ENCODE assay signal across 8 cellular contexts in the genomic region with DNA sequence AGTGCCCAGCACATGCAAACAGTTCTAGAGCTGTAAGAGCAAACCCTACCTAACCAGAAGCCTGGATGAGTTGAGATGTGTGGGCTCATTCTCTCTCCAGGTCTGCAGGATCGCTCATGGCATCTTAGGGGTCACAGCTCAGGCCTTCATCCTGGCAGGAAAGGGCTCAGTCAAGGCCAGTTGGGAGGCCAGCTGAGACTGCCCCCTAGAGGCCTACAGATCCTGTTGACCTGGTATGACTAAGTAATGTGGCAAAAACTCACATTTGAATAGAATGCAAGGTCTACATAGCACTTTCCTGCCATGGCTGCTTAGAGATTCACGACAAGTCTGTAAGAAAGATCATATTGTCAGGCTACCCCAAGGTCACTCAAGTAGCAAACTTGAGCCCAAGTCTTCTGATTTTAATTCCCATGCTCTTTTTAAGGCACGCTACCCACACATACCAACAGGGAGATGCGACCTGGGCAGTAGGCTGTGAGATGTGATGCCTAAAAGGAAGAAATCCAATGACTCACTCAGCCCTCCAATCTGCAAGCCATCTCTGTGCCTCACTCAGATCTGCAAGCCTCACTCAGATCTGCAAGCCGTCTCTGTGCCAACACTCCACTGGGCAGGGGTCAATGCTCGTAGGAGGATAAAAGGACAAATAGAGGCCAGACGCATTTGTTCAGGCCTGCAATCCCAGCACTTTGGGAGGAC. TPM values are rescaled to one million over a fixed set of nuclear protein-coding genes. Genes with fewer than 3 reads are reported as not detected.
DNase-seq lines count a peak whose midpoint lies in the region; ATAC-seq and TF ChIP-seq lines count a peak whose summit lies in the region.

No MANE protein-coding gene starts in this region.

- no peaks in the 10 kb centered on the region for H3K79me2 ChIP-seq in HCT116 (ENCODE audit: insufficient read depth, low read length)

- H3K36me3 Mint-ChIP-seq in stimulated activated effector memory CD8-positive, alpha-beta T cell treated with anti-CD3 and anti-CD28 coated beads, Interleukin-12 subunit alpha, Interleukin-12 subunit beta, amount 100 ng/mL, for 72 hours, result no peaks in the 10 kb centered on the region

- H3K36me3 ChIP-seq in HCT116 (ENCODE audit: control insufficient read depth in 1 of 2, insufficient read depth in 2 of 2, low read length in 2 of 2), result no peaks in the 10 kb centered on the region

- DNase-seq in DMS 273 treated with DMSO at 0.1 percent for 48 hours (lab: John Stamatoyannopoulos, UW), result peak; percentile 14
- DNase-seq in HCT116 (ENCODE audit: low read depth, low spot score), result peak; percentile 36
- DNase-seq in foreskin keratinocyte, result peak in 1 of 2 donors; percentile 73
- DNase-seq in stimulated activated effector memory CD8-positive, alpha-beta T cell treated with anti-CD3 and anti-CD28 coated beads, Interleukin-12 subunit alpha, Interleukin-12 subunit beta, amount 100 ng/mL, for 72 hours (ENCODE audit: low spot score in 2 of 2), result no peak
- no peak for DNase-seq in NCI-H187 treated with DMSO at 0.1 percent for 48 hours (lab: John Stamatoyannopoulos, UW)

- peak; percentile 70 to 85 (median 74) for TF ChIP-seq CTCF in HCT116 (IDR thresholded peaks at IDR 0.05 in 2 of 3, conservative IDR thresholded peaks at IDR 0.05 in 1 of 3; ENCODE audit: borderline replicate concordance in 1 of 3, insufficient read depth in 1 of 3, low read depth in 2 of 3, low read length in 2 of 3)
- TF ChIP-seq CTCF in foreskin keratinocyte (conservative IDR thresholded peaks at IDR 0.05), result peak; percentile 73

- CTCF ChIA-PET in HCT116 (lab: Charles Lee), result interaction anchor here (0.6 to 1.4 kb wide), 14 partner anchors 9 to 546 kb away, joined by 3 to 11 read pairs (median 3); no protein-coding TSS in a partner anchor

- H3K27ac ChIP-seq in HCT116 (ENCODE audit: low read depth, low read length), result no peak overlapping the region
- no peak overlapping the region for H3K27ac ChIP-seq in foreskin keratinocyte

- no peak overlapping the region for H3K4me2 ChIP-seq in HCT116 (ENCODE audit: low read length)

- peaks cover 6% of the 10 kb centered on the region for H3K9me3 Mint-ChIP-seq in stimulated activated effector memory CD8-positive, alpha-beta T cell treated with anti-CD3 and anti-CD28 coated beads, Interleukin-12 subunit alpha, Interleukin-12 subunit beta, amount 100 ng/mL, for 72 hours

- POLR2A ChIA-PET in HCT116 (lab: Charles Lee), result no interaction called here

- no peaks in the 10 kb centered on the region for H3K4me1 Mint-ChIP-seq in stimulated activated effector memory CD8-positive, alpha-beta T cell treated with anti-CD3 and anti-CD28 coated beads, Interleukin-12 subunit alpha, Interleukin-12 subunit beta, amount 100 ng/mL, for 72 hours

- no TSS peak for BruUV-seq in HCT116 (replicated peaks; lab: Mats Ljungman, UMichigan)

- no peak overlapping the region for H3K27ac Mint-ChIP-seq in stimulated activated effector memory CD8-positive, alpha-beta T cell treated with anti-CD3 and anti-CD28 coated beads, Interleukin-12 subunit alpha, Interleukin-12 subunit beta, amount 100 ng/mL, for 72 hours

- no peak overlapping the region for H3K4me3 Mint-ChIP-seq in stimulated activated effector memory CD8-positive, alpha-beta T cell treated with anti-CD3 and anti-CD28 coated beads, Interleukin-12 subunit alpha, Interleukin-12 subunit beta, amount 100 ng/mL, for 72 hours

- H3K27me3 ChIP-seq in HCT116 (ENCODE audit: insufficient read depth, low read length) (no peaks in the 10 kb centered on the region), foreskin keratinocyte (no peaks in the 10 kb centered on the region)

- TF ChIP-seq RAD21 in HCT116 (IDR thresholded peaks at IDR 0.05; ENCODE audit: low read depth), result peak; percentile 86

- no peaks in the 10 kb centered on the region for H3K9me2 ChIP-seq in HCT116 (ENCODE audit: insufficient read depth)

- no peak overlapping the region for H3K9ac ChIP-seq in HCT116 (ENCODE audit: low read length)

- no peak overlapping the region for H3K4me3 ChIP-seq in HCT116 (replicated peaks in 1 of 2; ENCODE audit: low read depth in 1 of 2, low read length in 2 of 2)

- no peak for TF ChIP-seq POLR2A in HCT116 (IDR thresholded peaks at IDR 0.05; ENCODE audit: borderline replicate concordance, extremely low read depth, insufficient read depth, insufficient read length)

- no peak overlapping the region for H2AFZ ChIP-seq in HCT116 (ENCODE audit: low read depth, low read length, poor library complexity, severe bottlenecking)

- peak; percentile 90 for ATAC-seq in HCT116
- ATAC-seq in SK-N-SH treated with all-trans-retinoic acid at 6 μM for 48 hours, result peak; percentile 89
- peak; percentile 66 for ATAC-seq in foreskin keratinocyte
- peak; percentile 57 for ATAC-seq in stimulated activated effector memory CD8-positive, alpha-beta T cell treated with anti-CD3 and anti-CD28 coated beads, Interleukin-12 subunit alpha, Interleukin-12 subunit beta, amount 100 ng/mL, for 72 hours
- no peak for ATAC-seq in GM21423 (IDR thresholded peaks at IDR 0.05; ENCODE audit: unreplicated experiment)
- no peak for ATAC-seq in GM18502 (IDR thresholded peaks at IDR 0.05; ENCODE audit: poor library complexity, unreplicated experiment)

- peaks cover 0 to 3% of the 10 kb centered on the region in 2 experiments; a peak in 1 of 4 replicates for H3K9me3 ChIP-seq in HCT116 (ENCODE audit: control insufficient read depth in 1 of 2, insufficient read depth in 1 of 2, low read depth in 1 of 2, low read length in 2 of 2)

- RAD21 ChIA-PET in HCT116 (lab: Charles Lee; ENCODE audit: low non-redundant PET in 1 of 2, low total read pairs in 2 of 2, uncharacterized antibody in 2 of 2, unreplicated experiment in 2 of 2), result interaction anchor here in 1 of 2 experiments (0.5 to 0.9 kb wide), 4 partner anchors 114 to 141 kb away, joined by 3 to 5 read pairs (median 4); no protein-coding TSS in a partner anchor

- intact Hi-C loops in HCT116 (cut with micrococcal nuclease), result no loop called here

- H3K4me1 ChIP-seq in HCT116 (ENCODE audit: control insufficient read depth in 1 of 2, insufficient read depth in 2 of 2, low read length in 2 of 2) (peaks cover 0 to 19% of the 10 kb centered on the region in 2 experiments; a peak in 3 of 4 replicates), foreskin keratinocyte (peaks cover 8% of the 10 kb centered on the region)

- no peaks in the 10 kb centered on the region for H4K20me1 ChIP-seq in HCT116 (ENCODE audit: insufficient read depth)

TF ChIP-seq in HCT116, 20 proteins besides CTCF, POLR2A, EP300 and RAD21:
- TF ChIP-seq SP1 (IDR thresholded peaks at IDR 0.05; ENCODE audit: low read depth) (no peak), ZFX (IDR thresholded peaks at IDR 0.05) (no peak), ELF1 (IDR thresholded peaks at IDR 0.05; ENCODE audit: borderline replicate concordance, low read depth) (no peak)

TF ChIP-seq in SK-N-SH treated with all-trans-retinoic acid at 6 μM for 48 hours, 23 proteins besides CTCF, POLR2A, EP300 and RAD21:
- TF ChIP-seq ZNF565 (CRISPR knock-in tag; conservative IDR thresholded peaks at IDR 0.05; ENCODE audit: low read depth), result no peak
- TF ChIP-seq ZFP30 (CRISPR knock-in tag; IDR thresholded peaks at IDR 0.05), result no peak
- no peak for TF ChIP-seq ISL1 (CRISPR knock-in tag; IDR thresholded peaks at IDR 0.05)
- no peak for TF ChIP-seq ZNF70 (CRISPR knock-in tag; IDR thresholded peaks at IDR 0.05)
- no peak for TF ChIP-seq BACH2 (CRISPR knock-in tag; IDR thresholded peaks at IDR 0.05; ENCODE audit: borderline replicate concordance)
- no peak for TF ChIP-seq GLIS3 (CRISPR knock-in tag; IDR thresholded peaks at IDR 0.05)
- no peak for TF ChIP-seq TCF4 (CRISPR knock-in tag; IDR thresholded peaks at IDR 0.05; ENCODE audit: borderline replicate concordance)
- no peak for TF ChIP-seq ZNF8 (CRISPR knock-in tag; IDR thresholded peaks at IDR 0.05)

RNA-seq across cellular contexts. Expression of a gene that starts 5.1 kb away (rescaled TPM):
- total RNA-seq in HCT116 (2021; ENCODE audit: unreplicated experiment), result 0.54 TPM
- polyA plus RNA-seq in HCT116 (2012), result 0.17 and 0.25 TPM in 2 replicates
- total RNA-seq in foreskin keratinocyte, result 0.68 and 1.1 TPM in 2 replicates
- polyA plus RNA-seq in foreskin keratinocyte, result 0.55 and 0.73 TPM in 2 replicates

RNA-seq across cellular contexts. Expression of a gene that starts 41.7 kb away (rescaled TPM):
- total RNA-seq in HCT116 (2021; ENCODE audit: unreplicated experiment), result 173 TPM
- polyA plus RNA-seq in HCT116 (2012), result 180 and 187 TPM in 2 replicates
- 530 and 551 TPM in 2 replicates for total RNA-seq in foreskin keratinocyte
- polyA plus RNA-seq in foreskin keratinocyte, result 278 and 298 TPM in 2 replicates

Comparison
In these comparisons a context has a peak if more than half of its experiments do, and no peak if none do; other contexts are left out.
1. DNase-seq: peak in DMS 273 treated with DMSO at 0.1 percent for 48 hours (single experiment) and HCT116 (single experiment); none in stimulated activated effector memory CD8-positive, alpha-beta T cell treated with anti-CD3 and anti-CD28 coated beads, Interleukin-12 subunit alpha, Interleukin-12 subunit beta, amount 100 ng/mL, for 72 hours (0 of 2) and NCI-H187 treated with DMSO at 0.1 percent for 48 hours (single experiment).
2. ATAC-seq: peak in HCT116 (single experiment), SK-N-SH treated with all-trans-retinoic acid at 6 μM for 48 hours (single experiment), foreskin keratinocyte (single experiment) and stimulated activated effector memory CD8-positive, alpha-beta T cell treated with anti-CD3 and anti-CD28 coated beads, Interleukin-12 subunit alpha, Interleukin-12 subunit beta, amount 100 ng/mL, for 72 hours (single experiment); none in GM21423 (single experiment) and GM18502 (single experiment).